In the genomic region with DNA sequence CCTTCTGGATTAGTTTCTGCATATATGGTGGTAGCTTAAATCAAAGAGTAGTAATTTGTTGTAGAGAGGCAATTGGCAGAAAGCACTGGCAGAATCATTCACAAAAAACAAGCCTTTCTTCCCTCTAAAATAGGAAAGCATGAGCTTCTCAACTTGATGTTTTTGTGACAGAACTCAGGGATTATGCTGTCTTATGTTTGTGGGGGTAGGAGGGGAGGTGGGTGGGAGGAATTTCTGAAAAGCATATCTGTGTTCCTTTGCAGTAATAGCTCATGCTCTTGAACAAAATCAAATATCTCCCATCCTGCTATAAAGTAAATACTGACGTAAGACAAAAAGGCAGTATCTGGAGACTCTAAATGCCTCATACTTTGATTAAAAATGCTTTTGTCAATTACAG, we compare ENCODE assay signal across 1 cellular context.
TF ChIP-seq lines count a peak whose summit lies in the region.

No MANE protein-coding gene starts in this region.

TF ChIP-seq in HEK293, 187 proteins besides CTCF, POLR2A, EP300 and RAD21 (continued from another document):
- no peak for TF ChIP-seq ZNF280D (tag by site-specific recombination; IDR thresholded peaks at IDR 0.05)
